ENCODE assay signal across 17 cellular contexts in the genomic region with DNA sequence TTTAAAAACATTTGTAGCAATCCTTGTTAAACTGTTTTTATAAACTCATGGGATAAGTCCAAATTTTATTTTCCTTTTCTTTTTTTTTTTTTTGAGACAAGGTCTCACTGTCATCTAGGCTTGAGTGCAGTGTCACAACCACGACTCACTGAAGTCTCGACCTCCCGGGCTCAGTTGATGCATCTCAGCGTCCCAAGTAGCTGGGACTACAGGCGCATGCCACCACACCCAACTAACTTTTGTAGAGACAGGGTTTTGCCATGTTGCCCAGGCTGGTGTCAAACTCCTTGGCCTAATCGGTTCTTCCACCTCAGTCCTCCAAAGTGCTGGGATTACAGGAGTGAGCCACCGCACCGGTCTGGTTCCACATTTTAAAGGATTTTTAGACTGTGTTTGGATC. TPM values are rescaled to one million over a fixed set of nuclear protein-coding genes. Genes with fewer than 3 reads are reported as not detected.
DNase-seq lines count a peak whose midpoint lies in the region; TF ChIP-seq lines count a peak whose summit lies in the region.
"Had no signal": no experiment of that assay in that cellular context is flagged by ENCODE, and none has a peak within 500 bp of the region (broad histone marks: within the 10 kb centered on the region; RNA-seq: fewer than 3 reads in every experiment).

No MANE protein-coding gene starts in this region.

- no peak overlapping the region for H4K8ac ChIP-seq in trophoblast cell (ENCODE audit: low read depth, low read length)

- H3K14ac ChIP-seq in trophoblast cell (ENCODE audit: low read length): no peak overlapping the region

- H2BK5ac ChIP-seq in trophoblast cell (ENCODE audit: low read depth, low read length, poor library complexity): no peak overlapping the region

- TF ChIP-seq CTCF in KMS-11 (conservative IDR thresholded peaks at IDR 0.05; ENCODE audit: low read depth, low read length) (no peak), chondrocyte (IDR thresholded peaks at IDR 0.05) (no peak)

- peak overlapping the region; percentile 11 for H3K27ac Mint-ChIP-seq in T-helper 2 cell treated with Interferon-gamma antibody and Interleukin-4, amounts not matched to agents 5 μg/mL and 100 μg/mL, for 36 hours
- H3K27ac Mint-ChIP-seq in chondrocyte (ENCODE audit: unreplicated experiment): peak overlapping the region; percentile 85

- H3K18ac ChIP-seq in trophoblast cell (ENCODE audit: low read length): no peak overlapping the region

- no peaks in the 10 kb centered on the region for H3K9me3 ChIP-seq in trophoblast cell (ENCODE audit: insufficient read depth, low read depth, low read length)
- H3K9me3 ChIP-seq: A549, esophagus squamous epithelium, mucosa of descending colon, right lobe of liver, tibial nerve had no signal

- no peak overlapping the region for H2BK12ac ChIP-seq in trophoblast cell (ENCODE audit: low read length)

- H3K4me2 ChIP-seq in KMS-11 (peak overlapping the region; percentile 0; the same call in 1 of the 2 replicates), trophoblast cell (ENCODE audit: low read length) (no peak overlapping the region)

- H3K4me1 ChIP-seq in KMS-11 (ENCODE audit: low read depth, poor library complexity, severe bottlenecking) (peaks cover 81% of the 10 kb centered on the region), trophoblast cell (ENCODE audit: control insufficient read depth in 1 of 2, insufficient read depth in 2 of 2, low read length in 2 of 2) (no peaks in the 10 kb centered on the region)

- no peaks in the 10 kb centered on the region for H3K27me3 ChIP-seq in KMS-11 (ENCODE audit: insufficient read depth, low read depth)
- H3K27me3 ChIP-seq in trophoblast cell (ENCODE audit: insufficient read depth, low read length): no peaks in the 10 kb centered on the region
- H3K27me3 ChIP-seq: esophagus squamous epithelium, right lobe of liver, tibial nerve had no signal

- H3K79me1 ChIP-seq in trophoblast cell (ENCODE audit: low read length): no peaks in the 10 kb centered on the region

- H4K20me1 ChIP-seq in KMS-11 (ENCODE audit: insufficient read depth): peaks cover 71% of the 10 kb centered on the region

- H3K9ac ChIP-seq in KMS-11 (no peak overlapping the region), trophoblast cell (ENCODE audit: low read length) (no peak overlapping the region)

- H4K91ac ChIP-seq in trophoblast cell (ENCODE audit: low read depth, low read length): no peak overlapping the region

- peaks cover 49% of the 10 kb centered on the region for H3K4me1 Mint-ChIP-seq in T-helper 2 cell treated with Interferon-gamma antibody and Interleukin-4, amounts not matched to agents 5 μg/mL and 100 μg/mL, for 36 hours (ENCODE audit: low read depth)
- peaks cover 84% of the 10 kb centered on the region for H3K4me1 Mint-ChIP-seq in chondrocyte (ENCODE audit: low read depth)

- H3K4ac ChIP-seq in trophoblast cell (ENCODE audit: low read depth, low read length): peak overlapping the region; percentile 34

- H2AK5ac ChIP-seq in trophoblast cell (ENCODE audit: low read length): no peak overlapping the region

- H3K23ac ChIP-seq in trophoblast cell (ENCODE audit: low read length): no peak overlapping the region

- H3K36me3 ChIP-seq in KMS-11 (ENCODE audit: insufficient read depth) (peaks cover 6% of the 10 kb centered on the region; the same call in 1 of the 2 replicates), trophoblast cell (ENCODE audit: control insufficient read depth in 1 of 2, insufficient read depth in 2 of 2, low read length in 2 of 2) (peaks cover 3 to 5% of the 10 kb centered on the region in 2 experiments)

- no peak overlapping the region for H4K12ac ChIP-seq in trophoblast cell (ENCODE audit: low read depth, low read length)

- no peaks in the 10 kb centered on the region for H3K27me3 Mint-ChIP-seq in T-helper 2 cell treated with Interferon-gamma antibody and Interleukin-4, amounts not matched to agents 5 μg/mL and 100 μg/mL, for 36 hours (ENCODE audit: low read depth)
- no peaks in the 10 kb centered on the region for H3K27me3 Mint-ChIP-seq in chondrocyte (ENCODE audit: low read depth)

- H2BK120ac ChIP-seq in trophoblast cell (ENCODE audit: insufficient read depth, low read length, poor library complexity): no peak overlapping the region

- H3K4me3 Mint-ChIP-seq in T-helper 2 cell treated with Interferon-gamma antibody and Interleukin-4, amounts not matched to agents 5 μg/mL and 100 μg/mL, for 36 hours: peak overlapping the region; percentile 1
- H3K4me3 Mint-ChIP-seq in chondrocyte (ENCODE audit: unreplicated experiment): no peak overlapping the region

- H3K27ac ChIP-seq in KMS-11 (no peak overlapping the region), trophoblast cell (ENCODE audit: low read depth, low read length) (no peak overlapping the region)
- H3K27ac ChIP-seq: A549, esophagus squamous epithelium, right lobe of liver had no signal

- H3K4me3 ChIP-seq in KMS-11 (IDR thresholded peaks at IDR 0.05; ENCODE audit: insufficient read depth, low read depth, low read length) (no peak overlapping the region), trophoblast cell (ENCODE audit: low read depth, low read length) (no peak overlapping the region)
- H3K4me3 ChIP-seq: A549, esophagus squamous epithelium, mucosa of descending colon, right lobe of liver, tibial nerve had no signal

- H3K79me2 ChIP-seq in KMS-11 (ENCODE audit: insufficient read depth, low read depth): peaks cover 100% of the 10 kb centered on the region
- peaks cover 16% of the 10 kb centered on the region for H3K79me2 ChIP-seq in trophoblast cell (ENCODE audit: control insufficient read depth, insufficient read depth, low read length, poor library complexity)

- H3K9me3 Mint-ChIP-seq in T-helper 2 cell treated with Interferon-gamma antibody and Interleukin-4, amounts not matched to agents 5 μg/mL and 100 μg/mL, for 36 hours: peaks cover 5% of the 10 kb centered on the region
- H3K9me3 Mint-ChIP-seq in chondrocyte (ENCODE audit: low read depth): no peaks in the 10 kb centered on the region

- WGBS in trophoblast cell (ENCODE audit: extremely low coverage, insufficient coverage, insufficient read length): no CpG with 5 or more reads among the region's 8 CpGs

- DNase-seq in T-helper 2 cell treated with Interferon-gamma antibody and Interleukin-4, amounts not matched to agents 5 μg/mL and 100 μg/mL, for 36 hours (ENCODE audit: low spot score): no peak
- DNase-seq in T-helper 2 cell (no peak), chondrocyte (ENCODE audit: low spot score) (no peak), trophoblast cell (no peak), LoVo (ENCODE audit: low spot score) (no peak), NCI-H1694 treated with DMSO at 0.1 percent for 48 hours (lab: John Stamatoyannopoulos, UW) (no peak), pons (ENCODE audit: low spot score) (no peak)
- DNase-seq: cerebellar nuclear complex, esophagus squamous epithelium, MM.1S, mucosa of descending colon, NCI-H226, right lobe of liver, RPMI8226 had no signal

- H3K36me3 Mint-ChIP-seq in T-helper 2 cell treated with Interferon-gamma antibody and Interleukin-4, amounts not matched to agents 5 μg/mL and 100 μg/mL, for 36 hours (ENCODE audit: low read depth): peaks cover 51% of the 10 kb centered on the region
- peaks cover 2% of the 10 kb centered on the region for H3K36me3 Mint-ChIP-seq in chondrocyte (ENCODE audit: low read depth)

- H2AFZ ChIP-seq in KMS-11 (ENCODE audit: low read depth) (no peak overlapping the region), trophoblast cell (ENCODE audit: insufficient read depth, low read length, poor library complexity) (no peak overlapping the region)

RNA-seq across cellular contexts. Expression of gene RAP1B, which starts 9.8 kb away (rescaled TPM):
- total RNA-seq in chondrocyte: 163 to 239 TPM (median 229 TPM) in 3 replicates
- polyA plus RNA-seq in trophoblast cell (2013): 524 and 542 TPM in 2 replicates
